Comparison of ENCODE assay signal across 7 cellular contexts in genomic region chr6:33620584-33621395, GRCh38. TPM values are rescaled to one million over a fixed set of nuclear protein-coding genes. Genes with fewer than 3 reads are reported as not detected.
DNase-seq lines count a peak whose midpoint lies in the region; ATAC-seq lines count a peak whose summit lies in the region.

ITPR3 (plus strand) TSS chr6:33621322; CDS start chr6:33621603, 281 bp downstream.

- H3K4me3 Mint-ChIP-seq in naive thymus-derived CD8-positive, alpha-beta T cell: peak within 1 kb of the TSS; percentile 86 to 98 (median 94)
- peak within 1 kb of the TSS; percentile 88 for H3K4me3 Mint-ChIP-seq in stimulated activated naive CD8-positive, alpha-beta T cell treated with anti-CD3 and anti-CD28 coated beads, Interleukin-15, Interleukin-2, amounts not matched to agents 100 ng/mL and 50 ng/mL, for 24 hours

- peak within 1 kb of the TSS; percentile 97 for H3K27ac ChIP-seq in epithelial cell of prostate

- POLR2A ChIA-PET in naive thymus-derived CD8-positive, alpha-beta T cell (lab: Charles Lee): interaction anchor here (0.7 to 3.5 kb wide), 19 partner anchors 9 to 776 kb away, joined by 3 to 35 read pairs (median 6); partner anchors contain the start of genes BAK1, RGL2, UQCC2 and ZBTB9

- H3K9me3 Mint-ChIP-seq in naive thymus-derived CD8-positive, alpha-beta T cell: no peaks in the 10 kb centered on the region
- no peaks in the 10 kb centered on the region for H3K9me3 Mint-ChIP-seq in stimulated activated naive CD8-positive, alpha-beta T cell treated with anti-CD3 and anti-CD28 coated beads, Interleukin-15, Interleukin-2, amounts not matched to agents 100 ng/mL and 50 ng/mL, for 24 hours

- no peaks in the 10 kb centered on the region for H3K27me3 Mint-ChIP-seq in naive thymus-derived CD8-positive, alpha-beta T cell
- no peaks in the 10 kb centered on the region for H3K27me3 Mint-ChIP-seq in stimulated activated naive CD8-positive, alpha-beta T cell treated with anti-CD3 and anti-CD28 coated beads, Interleukin-15, Interleukin-2, amounts not matched to agents 100 ng/mL and 50 ng/mL, for 24 hours

- peak; percentile 88 for ATAC-seq in GM18511 (IDR thresholded peaks at IDR 0.05; ENCODE audit: unreplicated experiment)
- peak; percentile 73 for ATAC-seq in HG02938 (IDR thresholded peaks at IDR 0.05; ENCODE audit: unreplicated experiment)
- ATAC-seq in naive thymus-derived CD8-positive, alpha-beta T cell: peak; percentile 80 to 84

- H3K27ac Mint-ChIP-seq in naive thymus-derived CD8-positive, alpha-beta T cell: peak within 1 kb of the TSS; percentile 82 to 98 (median 92)
- peak within 1 kb of the TSS; percentile 85 for H3K27ac Mint-ChIP-seq in stimulated activated naive CD8-positive, alpha-beta T cell treated with anti-CD3 and anti-CD28 coated beads, Interleukin-15, Interleukin-2, amounts not matched to agents 100 ng/mL and 50 ng/mL, for 24 hours

- DNase-seq in NCI-H748 treated with DMSO at 0.1 percent for 48 hours (lab: John Stamatoyannopoulos, UW) (peak; percentile 47), epithelial cell of prostate (ENCODE audit: low read depth, low spot score) (no peak)
- DNase-seq in activated CD8-positive, alpha-beta memory T cell treated with anti-CD3 and anti-CD28 coated beads, Interleukin-2, amount 50 U/mL, for 1 hour (ENCODE audit: extremely low read depth): peak; percentile 52
- DNase-seq in naive thymus-derived CD8-positive, alpha-beta T cell: peak; percentile 63 to 88 (median 77)

- peaks cover 0 to 13% (median 0%) of the 10 kb centered on the region in 3 donors for H3K36me3 Mint-ChIP-seq in naive thymus-derived CD8-positive, alpha-beta T cell
- peaks cover 10% of the 10 kb centered on the region for H3K36me3 Mint-ChIP-seq in stimulated activated naive CD8-positive, alpha-beta T cell treated with anti-CD3 and anti-CD28 coated beads, Interleukin-15, Interleukin-2, amounts not matched to agents 100 ng/mL and 50 ng/mL, for 24 hours (ENCODE audit: low read depth)

- H3K4me1 Mint-ChIP-seq in naive thymus-derived CD8-positive, alpha-beta T cell: peaks cover 28 to 72% (median 52%) of the 10 kb centered on the region in 4 donors
- H3K4me1 Mint-ChIP-seq in stimulated activated naive CD8-positive, alpha-beta T cell treated with anti-CD3 and anti-CD28 coated beads, Interleukin-15, Interleukin-2, amounts not matched to agents 100 ng/mL and 50 ng/mL, for 24 hours (ENCODE audit: low read depth): peaks cover 49% of the 10 kb centered on the region

RNA-seq across cellular contexts. Expression of gene ITPR3, which starts in this region (rescaled TPM):
- 10 to 100 TPM; 44.3 to 46.2 TPM for total RNA-seq in naive thymus-derived CD8-positive, alpha-beta T cell
- 1 to 10 TPM in 2 of 3 donors, under 1 TPM in 1; 0.98 to 4.9 (median 2.4) TPM for polyA plus RNA-seq in naive thymus-derived CD8-positive, alpha-beta T cell
